18 cellular contexts compared by ENCODE assay signal in genomic region chr22:48713266-48714205, GRCh38.
DNase-seq lines count a peak whose midpoint lies in the region; ATAC-seq and TF ChIP-seq lines count a peak whose summit lies in the region.
"Had no signal": no experiment of that assay in that cellular context is flagged by ENCODE, and none has a peak within 500 bp of the region (broad histone marks: within the 10 kb centered on the region; RNA-seq: fewer than 3 reads in every experiment).

No MANE protein-coding gene starts in this region.

- no peaks in the 10 kb centered on the region for H3K4me1 Mint-ChIP-seq in activated naive CD4-positive, alpha-beta T cell treated with anti-CD3 and anti-CD28 coated beads, Interleukin-2, amount 10 ng/mL, durations not matched to agents 7 days and 5 days
- no peaks in the 10 kb centered on the region for H3K4me1 Mint-ChIP-seq in activated naive CD4-positive, alpha-beta T cell treated with anti-CD3 and anti-CD28 coated beads for 36 hours (ENCODE audit: low read depth)
- H3K4me1 Mint-ChIP-seq: IgD-negative memory B cell had no signal

- no peak overlapping the region for H3K27ac ChIP-seq in lower lobe of right lung
- no peak overlapping the region for H3K27ac ChIP-seq in spleen
- no peak overlapping the region for H3K27ac ChIP-seq in ascending aorta
- H3K27ac ChIP-seq: BLaER1 treated with 17β-estradiol and CSF1 and Interleukin-3, amounts not matched to agents 10 nM and 100 nM had no signal

- TF ChIP-seq POLR2A in NB4 (IDR thresholded peaks at IDR 0.05; ENCODE audit: extremely low read depth, insufficient read length), result no peak
- no peak for TF ChIP-seq POLR2A in spleen (IDR thresholded peaks at IDR 0.05)

- intact Hi-C loops in activated naive CD4-positive, alpha-beta T cell treated with anti-CD3 and anti-CD28 coated beads for 36 hours (cut with micrococcal nuclease), result no loop called here
- intact Hi-C loops in lower lobe of right lung (cut with DNase I) (no loop called here), spleen (cut with DNase I; ENCODE audit: low total_unique reads) (no loop called here), ascending aorta (cut with DNase I) (no loop called here)

- H3K36me3 Mint-ChIP-seq in activated naive CD4-positive, alpha-beta T cell treated with anti-CD3 and anti-CD28 coated beads, Interleukin-2, amount 10 ng/mL, durations not matched to agents 7 days and 5 days, result no peaks in the 10 kb centered on the region
- no peaks in the 10 kb centered on the region for H3K36me3 Mint-ChIP-seq in activated naive CD4-positive, alpha-beta T cell treated with anti-CD3 and anti-CD28 coated beads for 36 hours (ENCODE audit: low read depth)

- ATAC-seq in lower lobe of right lung, result no peak

- DNase-seq in activated naive CD4-positive, alpha-beta T cell treated with anti-CD3 and anti-CD28 coated beads, Interleukin-2, amount 10 ng/mL, durations not matched to agents 7 days and 5 days, result peak; percentile 11
- no peak for DNase-seq in activated naive CD4-positive, alpha-beta T cell treated with anti-CD3 and anti-CD28 coated beads for 36 hours
- DNase-seq in NB4 (ENCODE audit: low read depth) (peak; percentile 65), lower lobe of right lung (peak; percentile 28), spleen (peak; percentile 52), SW480 (ENCODE audit: low spot score) (no peak), ascending aorta (ENCODE audit: low spot score in 2 of 2) (no peak), dermis blood vessel endothelial cell (no peak)
- DNase-seq: 8988T, EL, NCI-H1417, NCI-H1930, NCI-H2171, NCI-H446 treated with DMSO at 0.1 percent for 48 hours, NCI-H774, SHP77 treated with DMSO at 0.1 percent for 48 hours had no signal

- CTCF ChIA-PET in activated naive CD4-positive, alpha-beta T cell treated with anti-CD3 and anti-CD28 coated beads, Interleukin-2, amount 10 ng/mL, durations not matched to agents 7 days and 5 days (lab: Charles Lee), result no interaction called here
- CTCF ChIA-PET in activated naive CD4-positive, alpha-beta T cell treated with anti-CD3 and anti-CD28 coated beads for 36 hours (lab: Charles Lee), result no interaction called here

- H3K36me3 ChIP-seq in lower lobe of right lung (no peaks in the 10 kb centered on the region), spleen (no peaks in the 10 kb centered on the region), ascending aorta (peaks cover 0 to 5% of the 10 kb centered on the region in 2 donors)
- H3K36me3 ChIP-seq: BLaER1 treated with 17β-estradiol and CSF1 and Interleukin-3, amounts not matched to agents 10 nM and 100 nM had no signal

- no peak for TF ChIP-seq CTCF in NB4 (IDR thresholded peaks at IDR 0.05; ENCODE audit: low read depth, low read length)
- no peak for TF ChIP-seq CTCF in lower lobe of right lung (IDR thresholded peaks at IDR 0.05)
- no peak for TF ChIP-seq CTCF in spleen (IDR thresholded peaks at IDR 0.05 in 8 of 11, conservative IDR thresholded peaks at IDR 0.05 in 3 of 11)
- no peak for TF ChIP-seq CTCF in ascending aorta (IDR thresholded peaks at IDR 0.05)

- H3K4me3 ChIP-seq in NB4 (ENCODE audit: low read depth, low read length), result no peak overlapping the region
- H3K4me3 ChIP-seq in lower lobe of right lung, result no peak overlapping the region
- no peak overlapping the region for H3K4me3 ChIP-seq in spleen
- no peak overlapping the region for H3K4me3 ChIP-seq in ascending aorta
- H3K4me3 ChIP-seq: BLaER1 treated with 17β-estradiol and CSF1 and Interleukin-3, amounts not matched to agents 10 nM and 100 nM had no signal

- no peaks in the 10 kb centered on the region for H3K9me3 ChIP-seq in lower lobe of right lung
- H3K9me3 ChIP-seq in spleen, result peaks cover 0 to 14% (median 9%) of the 10 kb centered on the region in 8 donors
- peaks cover 0 to 15% of the 10 kb centered on the region in 2 donors for H3K9me3 ChIP-seq in ascending aorta

- no peak overlapping the region for H3K27ac Mint-ChIP-seq in activated naive CD4-positive, alpha-beta T cell treated with anti-CD3 and anti-CD28 coated beads, Interleukin-2, amount 10 ng/mL, durations not matched to agents 7 days and 5 days
- no peak overlapping the region for H3K27ac Mint-ChIP-seq in activated naive CD4-positive, alpha-beta T cell treated with anti-CD3 and anti-CD28 coated beads for 36 hours

- H3K27me3 Mint-ChIP-seq in activated naive CD4-positive, alpha-beta T cell treated with anti-CD3 and anti-CD28 coated beads, Interleukin-2, amount 10 ng/mL, durations not matched to agents 7 days and 5 days, result no peaks in the 10 kb centered on the region
- peaks cover 10% of the 10 kb centered on the region for H3K27me3 Mint-ChIP-seq in activated naive CD4-positive, alpha-beta T cell treated with anti-CD3 and anti-CD28 coated beads for 36 hours (ENCODE audit: low read depth)
- H3K27me3 Mint-ChIP-seq: IgD-negative memory B cell had no signal

- no peaks in the 10 kb centered on the region for H3K4me1 ChIP-seq in lower lobe of right lung
- H3K4me1 ChIP-seq in spleen, result no peaks in the 10 kb centered on the region
- H3K4me1 ChIP-seq in ascending aorta, result no peaks in the 10 kb centered on the region

- 77 to 87% (median 83%) methylated on average over 19 to 38 of the region's 38 CpGs for WGBS in spleen, 5 donors

- no peak overlapping the region for H3K4me3 Mint-ChIP-seq in activated naive CD4-positive, alpha-beta T cell treated with anti-CD3 and anti-CD28 coated beads, Interleukin-2, amount 10 ng/mL, durations not matched to agents 7 days and 5 days
- no peak overlapping the region for H3K4me3 Mint-ChIP-seq in activated naive CD4-positive, alpha-beta T cell treated with anti-CD3 and anti-CD28 coated beads for 36 hours
- H3K4me3 Mint-ChIP-seq: IgD-negative memory B cell had no signal

- H3K27me3 ChIP-seq in lower lobe of right lung (ENCODE audit: low read depth), result no peaks in the 10 kb centered on the region
- peaks cover 0 to 26% (median 0%) of the 10 kb centered on the region in 7 donors for H3K27me3 ChIP-seq in spleen (replicated peaks in 1 of 7)
- no peaks in the 10 kb centered on the region for H3K27me3 ChIP-seq in ascending aorta
- H3K27me3 ChIP-seq: BLaER1 treated with 17β-estradiol and CSF1 and Interleukin-3, amounts not matched to agents 10 nM and 100 nM had no signal

- H3K9me3 Mint-ChIP-seq in activated naive CD4-positive, alpha-beta T cell treated with anti-CD3 and anti-CD28 coated beads, Interleukin-2, amount 10 ng/mL, durations not matched to agents 7 days and 5 days, result peaks cover 7% of the 10 kb centered on the region
- H3K9me3 Mint-ChIP-seq in activated naive CD4-positive, alpha-beta T cell treated with anti-CD3 and anti-CD28 coated beads for 36 hours, result no peaks in the 10 kb centered on the region

Comparison
In these comparisons a context has a peak if more than half of its experiments do, and no peak if none do; other contexts are left out.
1. DNase-seq: peak in activated naive CD4-positive, alpha-beta T cell treated with anti-CD3 and anti-CD28 coated beads, Interleukin-2, amount 10 ng/mL, durations not matched to agents 7 days and 5 days (single experiment), NB4 (single experiment), lower lobe of right lung (single experiment) and spleen (single experiment); none in activated naive CD4-positive, alpha-beta T cell treated with anti-CD3 and anti-CD28 coated beads for 36 hours (single experiment), SW480 (single experiment), ascending aorta (0 of 2) and dermis blood vessel endothelial cell (single experiment).